In the genomic region with DNA sequence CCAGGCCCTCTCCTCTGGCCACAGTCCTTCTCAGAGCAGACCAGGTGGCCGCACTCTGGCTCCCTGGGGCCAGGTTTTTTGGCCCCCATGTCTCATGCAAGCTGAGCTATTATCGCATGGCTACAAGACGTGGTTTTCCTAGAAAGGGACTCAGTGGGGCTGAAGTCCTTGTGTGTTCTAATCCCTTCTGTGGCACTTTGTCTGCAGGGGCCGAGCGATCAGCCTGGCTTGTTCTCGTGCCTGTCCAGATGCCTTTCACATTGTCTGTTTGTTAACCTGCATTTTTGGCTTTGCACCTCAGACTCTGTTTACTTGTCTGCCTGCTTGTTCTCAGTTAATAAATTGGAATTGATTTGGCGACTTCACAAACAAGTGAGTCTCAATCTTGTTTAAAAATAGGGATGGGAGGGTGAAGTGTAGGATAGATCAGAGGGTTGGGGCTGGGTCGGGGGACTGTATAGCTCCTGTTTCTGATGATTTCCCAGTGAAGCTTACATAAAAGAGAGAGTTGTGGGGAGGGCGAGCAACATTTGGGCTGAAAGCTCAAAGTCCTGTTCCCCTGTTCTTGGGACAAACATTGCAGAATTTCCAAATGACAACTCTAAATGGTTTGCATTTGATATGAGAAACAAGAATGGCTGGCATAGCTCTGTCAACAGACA, we compare ENCODE assay signal across 18 cellular contexts.
DNase-seq lines count a peak whose midpoint lies in the region; ATAC-seq lines count a peak whose summit lies in the region.
"Had no signal": no experiment of that assay in that cellular context is flagged by ENCODE, and none has a peak within 500 bp of the region (broad histone marks: within the 10 kb centered on the region; RNA-seq: fewer than 3 reads in every experiment).

No MANE protein-coding gene starts in this region.

- H3K9me3 ChIP-seq in T-helper 17 cell (ENCODE audit: control insufficient read depth, low read length, poor library complexity, severe bottlenecking), result no peaks in the 10 kb centered on the region

- peaks cover 14% of the 10 kb centered on the region for H3K4me1 Mint-ChIP-seq in activated naive CD8-positive, alpha-beta T cell (ENCODE audit: low read depth)
- peaks cover 19% of the 10 kb centered on the region for H3K4me1 Mint-ChIP-seq in activated naive CD8-positive, alpha-beta T cell treated with anti-CD3 and anti-CD28 coated beads for 36 hours
- H3K4me1 Mint-ChIP-seq in T-helper 17 cell, result peaks cover 14% of the 10 kb centered on the region
- peaks cover 27% of the 10 kb centered on the region for H3K4me1 Mint-ChIP-seq in stimulated activated effector memory CD8-positive, alpha-beta T cell treated with anti-CD3 and anti-CD28 coated beads, Interleukin-12 subunit alpha, Interleukin-12 subunit beta, amount 100 ng/mL, for 72 hours

- peak overlapping the region; percentile 34 for H3K27ac Mint-ChIP-seq in activated naive CD8-positive, alpha-beta T cell
- H3K27ac Mint-ChIP-seq in activated naive CD8-positive, alpha-beta T cell treated with anti-CD3 and anti-CD28 coated beads for 36 hours, result no peak overlapping the region
- H3K27ac Mint-ChIP-seq in T-helper 17 cell, result peak overlapping the region; percentile 2
- H3K27ac Mint-ChIP-seq in stimulated activated effector memory CD8-positive, alpha-beta T cell treated with anti-CD3 and anti-CD28 coated beads, Interleukin-12 subunit alpha, Interleukin-12 subunit beta, amount 100 ng/mL, for 72 hours, result peak overlapping the region; percentile 65
- H3K27ac Mint-ChIP-seq: B cell had no signal

- no peak for DNase-seq in activated naive CD8-positive, alpha-beta T cell treated with anti-CD3 and anti-CD28 coated beads for 36 hours
- DNase-seq in T-helper 17 cell (no peak), left lobe of liver (ENCODE audit: low spot score) (peak; percentile 72)
- DNase-seq in stimulated activated effector memory CD8-positive, alpha-beta T cell treated with anti-CD3 and anti-CD28 coated beads, Interleukin-12 subunit alpha, Interleukin-12 subunit beta, amount 100 ng/mL, for 72 hours (ENCODE audit: low spot score in 2 of 2), result no peak
- DNase-seq: COR-L47; IMR-90; Kasumi-1; MV-4-11; NCI-H226; NCI-H526 treated with DMSO at 0.1 percent for 48 hours; NK-92 treated with Interleukin-12 subunit alpha and Interleukin-12 subunit beta, amount 100 ng/mL, for 24 hours; OCI-M1; RPMI8226 had no signal

- ATAC-seq in T-helper 17 cell, result peak; percentile 10
- peak; percentile 92 for ATAC-seq in left lobe of liver
- ATAC-seq in stimulated activated effector memory CD8-positive, alpha-beta T cell treated with anti-CD3 and anti-CD28 coated beads, Interleukin-12 subunit alpha, Interleukin-12 subunit beta, amount 100 ng/mL, for 72 hours, result no peak
- no peak for ATAC-seq in GM19463 (IDR thresholded peaks at IDR 0.05; ENCODE audit: unreplicated experiment)
- ATAC-seq in GM18498 (IDR thresholded peaks at IDR 0.05; ENCODE audit: unreplicated experiment), result no peak
- ATAC-seq: HCT116 had no signal

- H3K4me3 Mint-ChIP-seq in activated naive CD8-positive, alpha-beta T cell, result no peak overlapping the region
- no peak overlapping the region for H3K4me3 Mint-ChIP-seq in activated naive CD8-positive, alpha-beta T cell treated with anti-CD3 and anti-CD28 coated beads for 36 hours
- H3K4me3 Mint-ChIP-seq in T-helper 17 cell, result peak overlapping the region; percentile 5
- H3K4me3 Mint-ChIP-seq in stimulated activated effector memory CD8-positive, alpha-beta T cell treated with anti-CD3 and anti-CD28 coated beads, Interleukin-12 subunit alpha, Interleukin-12 subunit beta, amount 100 ng/mL, for 72 hours, result no peak overlapping the region
- H3K4me3 Mint-ChIP-seq: B cell had no signal

- peaks cover 2% of the 10 kb centered on the region for H3K36me3 Mint-ChIP-seq in activated naive CD8-positive, alpha-beta T cell
- H3K36me3 Mint-ChIP-seq in activated naive CD8-positive, alpha-beta T cell treated with anti-CD3 and anti-CD28 coated beads for 36 hours, result peaks cover 8% of the 10 kb centered on the region
- H3K36me3 Mint-ChIP-seq in T-helper 17 cell (ENCODE audit: low read depth), result no peaks in the 10 kb centered on the region
- H3K36me3 Mint-ChIP-seq in stimulated activated effector memory CD8-positive, alpha-beta T cell treated with anti-CD3 and anti-CD28 coated beads, Interleukin-12 subunit alpha, Interleukin-12 subunit beta, amount 100 ng/mL, for 72 hours, result no peaks in the 10 kb centered on the region

- H3K9me3 Mint-ChIP-seq in activated naive CD8-positive, alpha-beta T cell (ENCODE audit: low read depth), result peaks cover 3% of the 10 kb centered on the region
- peaks cover 14% of the 10 kb centered on the region for H3K9me3 Mint-ChIP-seq in activated naive CD8-positive, alpha-beta T cell treated with anti-CD3 and anti-CD28 coated beads for 36 hours
- peaks cover 11% of the 10 kb centered on the region for H3K9me3 Mint-ChIP-seq in stimulated activated effector memory CD8-positive, alpha-beta T cell treated with anti-CD3 and anti-CD28 coated beads, Interleukin-12 subunit alpha, Interleukin-12 subunit beta, amount 100 ng/mL, for 72 hours

- H3K27me3 Mint-ChIP-seq in activated naive CD8-positive, alpha-beta T cell, result no peaks in the 10 kb centered on the region
- no peaks in the 10 kb centered on the region for H3K27me3 Mint-ChIP-seq in activated naive CD8-positive, alpha-beta T cell treated with anti-CD3 and anti-CD28 coated beads for 36 hours
- no peaks in the 10 kb centered on the region for H3K27me3 Mint-ChIP-seq in T-helper 17 cell
- H3K27me3 Mint-ChIP-seq: B cell had no signal

Comparison
In these comparisons a context has a peak if more than half of its experiments do, and no peak if none do; other contexts are left out.
1. ATAC-seq: peak in T-helper 17 cell (single experiment) and left lobe of liver (single experiment); none in stimulated activated effector memory CD8-positive, alpha-beta T cell treated with anti-CD3 and anti-CD28 coated beads, Interleukin-12 subunit alpha, Interleukin-12 subunit beta, amount 100 ng/mL, for 72 hours (single experiment), GM19463 (single experiment) and GM18498 (single experiment).